15 cellular contexts compared by ENCODE assay signal in genomic region chr1:193960040-193960439, GRCh38.
"Had no signal": no experiment of that assay in that cellular context is flagged by ENCODE, and none has a peak within 500 bp of the region (broad histone marks: within the 10 kb centered on the region; RNA-seq: fewer than 3 reads in every experiment).

No MANE protein-coding gene starts in this region.

- H3K36me3 ChIP-seq: neural progenitor cell, suprapubic skin, thyroid gland, uterus had no signal

- H3K27ac Mint-ChIP-seq: naive thymus-derived CD8-positive, alpha-beta T cell; neural progenitor cell; type B pancreatic cell had no signal

- H3K4me3 Mint-ChIP-seq: naive thymus-derived CD8-positive, alpha-beta T cell; neural progenitor cell; type B pancreatic cell had no signal

- DNase-seq: effector memory CD4-positive, alpha-beta T cell; kidney; left colon; mammary epithelial cell; mucosa of descending colon; naive thymus-derived CD8-positive, alpha-beta T cell; small intestine; stimulated activated CD4-positive, alpha-beta T cell treated with anti-CD3 and anti-CD28 coated beads, Interleukin-2, amount 100 ng/mL, for 48 hours; stimulated activated naive CD8-positive, alpha-beta T cell treated with anti-CD3 and anti-CD28 coated beads, Interleukin-15, Interleukin-2, amounts not matched to agents 100 U/mL and 50 U/mL, for 24 hours; thyroid gland; uterus had no signal

- H3K4me1 ChIP-seq: neural progenitor cell, suprapubic skin, thyroid gland, uterus had no signal

- H3K27me3 ChIP-seq: neural progenitor cell, suprapubic skin, thyroid gland, uterus had no signal

- H3K27ac ChIP-seq: neural progenitor cell, suprapubic skin, thyroid gland, uterus had no signal

- H3K9ac ChIP-seq: neural progenitor cell had no signal

- H3K9me3 Mint-ChIP-seq: neural progenitor cell, type B pancreatic cell had no signal

- H3K9me3 ChIP-seq: suprapubic skin, thyroid gland, uterus had no signal

- ATAC-seq: esophagus mucosa; left colon; mucosa of descending colon; naive thymus-derived CD8-positive, alpha-beta T cell; stimulated activated naive CD8-positive, alpha-beta T cell treated with anti-CD3 and anti-CD28 coated beads, Interleukin-15, Interleukin-2, amounts not matched to agents 100 U/mL and 50 U/mL, for 24 hours had no signal

- H3K4me2 ChIP-seq: neural progenitor cell had no signal

- H3K4me3 ChIP-seq: mucosa of descending colon, neural progenitor cell, suprapubic skin, thyroid gland, uterus had no signal

- H3K27me3 Mint-ChIP-seq: naive thymus-derived CD8-positive, alpha-beta T cell; type B pancreatic cell had no signal

- H2AFZ ChIP-seq: neural progenitor cell had no signal

- H3K36me3 Mint-ChIP-seq: naive thymus-derived CD8-positive, alpha-beta T cell; neural progenitor cell; type B pancreatic cell had no signal
